In genomic region chr20:12566596-12566995, GRCh38 we compare ENCODE assay signal across 1 cellular context.
TF ChIP-seq lines count a peak whose summit lies in the region.

No MANE protein-coding gene starts in this region.

TF ChIP-seq in GM23338, 12 proteins besides CTCF, POLR2A, EP300 and RAD21 (continued from another document):
- TF ChIP-seq EZH2phosphoT487 (IDR thresholded peaks at IDR 0.05; ENCODE audit: unreplicated experiment) (no peak), ETS1 (IDR thresholded peaks at IDR 0.05) (no peak), POLR2AphosphoS5 (IDR thresholded peaks at IDR 0.05; ENCODE audit: low read depth) (no peak), JUNB (IDR thresholded peaks at IDR 0.05; ENCODE audit: unreplicated experiment) (no peak), STAT1 (IDR thresholded peaks at IDR 0.05; ENCODE audit: unreplicated experiment) (no peak)
